11 cellular contexts compared by ENCODE assay signal in the genomic region with DNA sequence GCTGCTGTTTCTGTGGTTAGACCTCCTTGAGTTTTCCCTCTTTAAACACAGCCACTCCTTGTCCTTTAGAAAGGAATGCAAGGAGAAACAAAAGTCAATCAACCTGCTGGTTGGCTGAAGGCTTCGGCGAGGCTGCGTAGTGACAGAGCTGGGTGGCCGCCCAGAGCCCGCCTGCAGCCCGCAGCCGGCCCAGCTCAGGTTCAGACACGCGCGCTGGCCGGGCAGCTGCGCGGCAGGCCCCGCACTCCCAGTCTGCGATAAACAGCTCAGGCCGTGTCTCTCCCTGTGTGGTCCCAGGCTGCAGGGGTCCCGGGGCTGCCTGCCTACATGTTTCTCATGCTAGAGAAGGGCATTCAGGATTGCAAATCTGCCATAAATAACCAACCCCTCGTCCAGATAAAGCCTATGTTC.
DNase-seq lines count a peak whose midpoint lies in the region; ATAC-seq, FAIRE-seq and TF ChIP-seq lines count a peak whose summit lies in the region.
"Had no signal": no experiment of that assay in that cellular context is flagged by ENCODE, and none has a peak within 500 bp of the region (broad histone marks: within the 10 kb centered on the region; RNA-seq: fewer than 3 reads in every experiment).

No MANE protein-coding gene starts in this region.

- ATAC-seq in lower lobe of right lung (peak; percentile 96 to 97), GM21423 (IDR thresholded peaks at IDR 0.05; ENCODE audit: unreplicated experiment) (no peak)
- ATAC-seq in activated CD4-positive, alpha-beta T cell treated with anti-CD3 and anti-CD28 coated beads for 36 hours: no peak
- ATAC-seq: activated naive CD8-positive, alpha-beta T cell treated with anti-CD3 and anti-CD28 coated beads, Interleukin-2, amount 50 U/mL, for 24 hours had no signal

- TF ChIP-seq POLR2A in spleen (IDR thresholded peaks at IDR 0.05): no peak

- H3K9me3 ChIP-seq in duodenal mucosa (ENCODE audit: control insufficient read depth in 1 of 2, low read length in 2 of 2) (peaks cover 8 to 10% of the 10 kb centered on the region in 2 donors), lower lobe of right lung (peaks cover 15% of the 10 kb centered on the region), small intestine (ENCODE audit: control insufficient read depth, low read depth) (no peaks in the 10 kb centered on the region), spleen (peaks cover 0 to 32% (median 19%) of the 10 kb centered on the region in 8 donors)

- peak overlapping the region; percentile 25 to 34 for H3K4me3 ChIP-seq in duodenal mucosa (ENCODE audit: low read depth in 1 of 2, low read length in 2 of 2)
- H3K4me3 ChIP-seq in lower lobe of right lung: no peak overlapping the region
- H3K4me3 ChIP-seq in small intestine (ENCODE audit: low read depth in 1 of 2, low read length in 2 of 2): no peak overlapping the region
- no peak overlapping the region for H3K4me3 ChIP-seq in spleen

- no peak for FAIRE-seq in small intestine (lab: Jason Lieb, UNC)

- intact Hi-C loops in lower lobe of right lung (cut with DNase I) (no loop called here), spleen (cut with DNase I; ENCODE audit: low total_unique reads) (no loop called here)
- intact Hi-C loops in activated CD4-positive, alpha-beta T cell treated with anti-CD3 and anti-CD28 coated beads for 36 hours (cut with DNase I, micrococcal nuclease): no loop called here

- H3K9ac ChIP-seq in duodenal mucosa (ENCODE audit: low read depth in 1 of 2, low read length in 2 of 2): peak overlapping the region; percentile 29 to 49

- peaks cover 10 to 31% of the 10 kb centered on the region in 2 donors for H3K4me1 ChIP-seq in duodenal mucosa (ENCODE audit: control insufficient read depth in 1 of 2, insufficient read depth in 2 of 2, low read length in 2 of 2)
- peaks cover 9% of the 10 kb centered on the region for H3K4me1 ChIP-seq in lower lobe of right lung
- no peaks in the 10 kb centered on the region for H3K4me1 ChIP-seq in small intestine (ENCODE audit: control insufficient read depth in 2 of 2, insufficient read depth in 1 of 2, low read depth in 1 of 2, low read length in 1 of 2)
- no peaks in the 10 kb centered on the region for H3K4me1 ChIP-seq in spleen

- no peak overlapping the region for H3K27ac Mint-ChIP-seq in activated CD4-positive, alpha-beta T cell treated with anti-CD3 and anti-CD28 coated beads for 36 hours
- H3K27ac Mint-ChIP-seq: activated naive CD8-positive, alpha-beta T cell treated with anti-CD3 and anti-CD28 coated beads, Interleukin-2, amount 50 U/mL, for 24 hours had no signal

- TF ChIP-seq CTCF in lower lobe of right lung (IDR thresholded peaks at IDR 0.05) (no peak), spleen (IDR thresholded peaks at IDR 0.05 in 8 of 11, conservative IDR thresholded peaks at IDR 0.05 in 3 of 11) (no peak)

- POLR2A ChIA-PET in activated CD4-positive, alpha-beta T cell treated with anti-CD3 and anti-CD28 coated beads for 36 hours (lab: Charles Lee): no interaction called here

- peaks cover 8% of the 10 kb centered on the region for H3K36me3 Mint-ChIP-seq in activated CD4-positive, alpha-beta T cell treated with anti-CD3 and anti-CD28 coated beads for 36 hours (ENCODE audit: low read depth)

- no peaks in the 10 kb centered on the region for H3K27me3 ChIP-seq in duodenal mucosa (ENCODE audit: control insufficient read depth in 1 of 2, insufficient read depth in 2 of 2, low read length in 2 of 2)
- no peaks in the 10 kb centered on the region for H3K27me3 ChIP-seq in lower lobe of right lung (ENCODE audit: low read depth)
- no peaks in the 10 kb centered on the region for H3K27me3 ChIP-seq in small intestine (ENCODE audit: control insufficient read depth in 2 of 2, insufficient read depth in 2 of 2, low read length in 2 of 2)
- peaks cover 0 to 12% (median 0%) of the 10 kb centered on the region in 7 donors for H3K27me3 ChIP-seq in spleen (replicated peaks in 1 of 7)

- H3K4me3 Mint-ChIP-seq in activated CD4-positive, alpha-beta T cell treated with anti-CD3 and anti-CD28 coated beads for 36 hours: no peak overlapping the region
- H3K4me3 Mint-ChIP-seq: activated naive CD8-positive, alpha-beta T cell treated with anti-CD3 and anti-CD28 coated beads, Interleukin-2, amount 50 U/mL, for 24 hours had no signal

- peak; percentile 75 for DNase-seq in LoVo (ENCODE audit: low spot score)
- DNase-seq in lower lobe of right lung: peak; percentile 84
- DNase-seq in small intestine: peak; percentile 80
- no peak for DNase-seq in activated CD4-positive, alpha-beta T cell treated with anti-CD3 and anti-CD28 coated beads for 36 hours
- no peak for DNase-seq in NCI-H526 treated with DMSO at 0.1 percent for 48 hours (lab: John Stamatoyannopoulos, UW)
- no peak for DNase-seq in spleen
- DNase-seq: activated CD4-positive, alpha-beta T cell treated with anti-CD3 and anti-CD28 coated beads for 48 hours; activated naive CD8-positive, alpha-beta T cell treated with anti-CD3 and anti-CD28 coated beads, Interleukin-2, amount 50 U/mL, for 24 hours; COR-L47 had no signal

- CTCF ChIA-PET in activated CD4-positive, alpha-beta T cell treated with anti-CD3 and anti-CD28 coated beads for 36 hours (lab: Charles Lee): no interaction called here

- H3K4me1 Mint-ChIP-seq in activated CD4-positive, alpha-beta T cell treated with anti-CD3 and anti-CD28 coated beads for 36 hours: no peaks in the 10 kb centered on the region
- H3K4me1 Mint-ChIP-seq: activated naive CD8-positive, alpha-beta T cell treated with anti-CD3 and anti-CD28 coated beads, Interleukin-2, amount 50 U/mL, for 24 hours had no signal

- H3K9me3 Mint-ChIP-seq in activated CD4-positive, alpha-beta T cell treated with anti-CD3 and anti-CD28 coated beads for 36 hours (ENCODE audit: low read depth): peaks cover 18% of the 10 kb centered on the region

- WGBS in small intestine, 3 donors: 4 to 17% (median 17%) methylated on average over 18 of the region's 18 CpGs
- 35 to 46% (median 39%) methylated on average over 18 of the region's 18 CpGs for WGBS in spleen, 5 donors

- no peaks in the 10 kb centered on the region for H3K36me3 ChIP-seq in duodenal mucosa (ENCODE audit: control insufficient read depth in 1 of 2, insufficient read depth in 2 of 2, low read length in 2 of 2)
- no peaks in the 10 kb centered on the region for H3K36me3 ChIP-seq in lower lobe of right lung
- H3K36me3 ChIP-seq in small intestine (ENCODE audit: control insufficient read depth in 2 of 2, insufficient read depth in 2 of 2, low read length in 2 of 2): no peaks in the 10 kb centered on the region
- H3K36me3 ChIP-seq in spleen: no peaks in the 10 kb centered on the region

- H3K27ac ChIP-seq in duodenal mucosa (ENCODE audit: low read depth, low read length): peak overlapping the region; percentile 43
- peak overlapping the region; percentile 73 for H3K27ac ChIP-seq in lower lobe of right lung
- H3K27ac ChIP-seq in small intestine (ENCODE audit: low read depth in 1 of 2, low read length in 1 of 2): peak overlapping the region; percentile 65 to 91
- H3K27ac ChIP-seq in spleen: no peak overlapping the region

- H3K27me3 Mint-ChIP-seq in activated CD4-positive, alpha-beta T cell treated with anti-CD3 and anti-CD28 coated beads for 36 hours: peaks cover 27% of the 10 kb centered on the region

Comparison
In these comparisons a context has a peak if more than half of its experiments do, and no peak if none do; other contexts are left out.
1. DNase-seq: peak in LoVo (single experiment), lower lobe of right lung (single experiment) and small intestine (single experiment); none in activated CD4-positive, alpha-beta T cell treated with anti-CD3 and anti-CD28 coated beads for 36 hours (single experiment), NCI-H526 treated with DMSO at 0.1 percent for 48 hours (single experiment) and spleen (single experiment).
2. H3K27ac ChIP-seq: peak in duodenal mucosa (single experiment), lower lobe of right lung (single experiment) and small intestine (2 of 2); none in spleen (0 of 8).
3. H3K4me3 ChIP-seq: peak in duodenal mucosa (2 of 2); none in lower lobe of right lung (single experiment), small intestine (0 of 2) and spleen (0 of 8).
4. ATAC-seq: peak in lower lobe of right lung (2 of 2); none in activated CD4-positive, alpha-beta T cell treated with anti-CD3 and anti-CD28 coated beads for 36 hours (single experiment) and GM21423 (single experiment).